In the genomic region with DNA sequence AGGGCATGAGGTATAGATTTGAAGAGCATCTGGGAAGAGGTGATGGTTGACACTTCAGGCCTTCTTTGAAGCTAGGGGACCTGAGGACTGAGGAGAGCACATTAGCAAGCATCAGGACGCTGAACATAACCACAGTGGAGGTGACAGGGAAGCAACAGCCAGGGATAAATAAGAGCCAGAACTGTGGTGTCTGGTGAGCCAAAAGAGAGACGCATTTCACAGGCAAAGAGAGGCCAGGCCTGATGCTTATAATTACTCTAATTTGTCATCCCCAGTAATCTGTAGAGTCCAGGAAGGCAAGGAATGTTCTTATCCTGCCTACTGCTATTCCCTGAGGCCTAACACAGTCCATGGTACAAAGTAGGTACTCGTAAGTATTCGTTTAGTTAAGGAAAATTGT, we compare ENCODE assay signal across 17 cellular contexts. TPM values are rescaled to one million over a fixed set of nuclear protein-coding genes. Genes with fewer than 3 reads are reported as not detected.
A peak's percentile ranks its signal among the peaks of the same experiment; 100 is the strongest.
DNase-seq lines count a peak whose midpoint lies in the region; ATAC-seq and TF ChIP-seq lines count a peak whose summit lies in the region.
"Had no signal": no experiment of that assay in that cellular context is flagged by ENCODE, and none has a peak within 500 bp of the region (broad histone marks: within the 10 kb centered on the region; RNA-seq: fewer than 3 reads in every experiment).

No MANE protein-coding gene starts in this region.

- H3K9me3 ChIP-seq in lower lobe of right lung: no peaks in the 10 kb centered on the region
- no peaks in the 10 kb centered on the region for H3K9me3 ChIP-seq in smooth muscle cell (replicated peaks; ENCODE audit: low read depth)
- H3K9me3 ChIP-seq: neutrophil, SK-N-SH had no signal

- H3K4me1 Mint-ChIP-seq in activated CD8-positive, alpha-beta memory T cell treated with anti-CD3 and anti-CD28 coated beads, Interleukin-2, amount 10 ng/mL, durations not matched to agents 7 days and 5 days: peaks cover 29% of the 10 kb centered on the region

- no peaks in the 10 kb centered on the region for H3F3A ChIP-seq in smooth muscle cell (ENCODE audit: low read depth)

- ATAC-seq in lower lobe of right lung (no peak), GM19351 (IDR thresholded peaks at IDR 0.05; ENCODE audit: unreplicated experiment) (no peak), HG03139 (IDR thresholded peaks at IDR 0.05; ENCODE audit: unreplicated experiment) (no peak)
- ATAC-seq in activated CD8-positive, alpha-beta memory T cell treated with anti-CD3 and anti-CD28 coated beads, Interleukin-2, amount 10 ng/mL, durations not matched to agents 7 days and 5 days: no peak

- DNase-seq in ELF-1 (ENCODE audit: low read depth, low spot score) (peak; percentile 27), dorsolateral prefrontal cortex (no peak), lower lobe of right lung (no peak), smooth muscle cell (lab: John Stamatoyannopoulos, UW; ENCODE audit: unreplicated experiment) (no peak), NCI-H1048 (lab: John Stamatoyannopoulos, UW) (no peak)
- no peak for DNase-seq in activated CD8-positive, alpha-beta memory T cell treated with anti-CD3 and anti-CD28 coated beads, Interleukin-2, amount 10 ng/mL, durations not matched to agents 7 days and 5 days
- DNase-seq: activated CD4-positive, alpha-beta T cell treated with anti-CD3 and anti-CD28 coated beads for 4 hours; activated naive CD4-positive, alpha-beta T cell treated with anti-CD3 and anti-CD28 coated beads, Interleukin-2, amount 50 U/mL, for 16 hours; NCI-H2081; NCI-H69; PC-9; SK-N-SH; stimulated activated CD4-positive, alpha-beta T cell treated with anti-CD3 and anti-CD28 coated beads, Interleukin-4, amount 100 ng/mL, for 4 hours had no signal

- H3K27me3 Mint-ChIP-seq in activated CD8-positive, alpha-beta memory T cell treated with anti-CD3 and anti-CD28 coated beads, Interleukin-2, amount 10 ng/mL, durations not matched to agents 7 days and 5 days: no peaks in the 10 kb centered on the region

- TF ChIP-seq CTCF in dorsolateral prefrontal cortex (IDR thresholded peaks at IDR 0.05 in 54 of 56, conservative IDR thresholded peaks at IDR 0.05 in 2 of 56; ENCODE audit: low read depth in 1 of 56, partially characterized antibody in 56 of 56) (no peak), lower lobe of right lung (IDR thresholded peaks at IDR 0.05) (no peak), smooth muscle cell (IDR thresholded peaks at IDR 0.05; ENCODE audit: borderline replicate concordance, insufficient read depth, poor library complexity, severe bottlenecking) (no peak)

- no peaks in the 10 kb centered on the region for H4K20me1 ChIP-seq in smooth muscle cell (ENCODE audit: low read depth)

- peaks cover 20% of the 10 kb centered on the region for H3K36me3 Mint-ChIP-seq in activated CD8-positive, alpha-beta memory T cell treated with anti-CD3 and anti-CD28 coated beads, Interleukin-2, amount 10 ng/mL, durations not matched to agents 7 days and 5 days

- CTCF ChIA-PET in activated CD8-positive, alpha-beta memory T cell treated with anti-CD3 and anti-CD28 coated beads, Interleukin-2, amount 10 ng/mL, durations not matched to agents 7 days and 5 days (lab: Charles Lee): no interaction called here

- H3K4me3 ChIP-seq in dorsolateral prefrontal cortex (no peak overlapping the region), lower lobe of right lung (no peak overlapping the region), smooth muscle cell (no peak overlapping the region)
- H3K4me3 ChIP-seq: PC-9 had no signal

- no peaks in the 10 kb centered on the region for H3K79me2 ChIP-seq in smooth muscle cell (ENCODE audit: low read depth)

- H3K27ac ChIP-seq in dorsolateral prefrontal cortex: peak overlapping the region in 33 of 59 donors; percentile 7 to 80 (median 45)
- peak overlapping the region; percentile 27 for H3K27ac ChIP-seq in lower lobe of right lung
- peak overlapping the region; percentile 22 for H3K27ac ChIP-seq in smooth muscle cell (ENCODE audit: low read depth)
- H3K27ac ChIP-seq: neutrophil, PC-9 had no signal

- H3K9me3 Mint-ChIP-seq in activated CD8-positive, alpha-beta memory T cell treated with anti-CD3 and anti-CD28 coated beads, Interleukin-2, amount 10 ng/mL, durations not matched to agents 7 days and 5 days (ENCODE audit: low read depth): no peaks in the 10 kb centered on the region
- H3K9me3 Mint-ChIP-seq: CD14-positive monocyte had no signal

- H3K9ac ChIP-seq in smooth muscle cell (ENCODE audit: low read depth): no peak overlapping the region
- H3K9ac ChIP-seq: SK-N-SH had no signal

- H2AFZ ChIP-seq in smooth muscle cell (ENCODE audit: low read depth): no peak overlapping the region
- H2AFZ ChIP-seq: PC-9 had no signal

- WGBS in smooth muscle cell (ENCODE audit: low lambda C conversion rate): 16% methylated on average over 4 of the region's 4 CpGs

- H3K27me3 ChIP-seq in dorsolateral prefrontal cortex (no peaks in the 10 kb centered on the region), lower lobe of right lung (ENCODE audit: low read depth) (no peaks in the 10 kb centered on the region), smooth muscle cell (ENCODE audit: low read depth) (no peaks in the 10 kb centered on the region)
- H3K27me3 ChIP-seq: neutrophil had no signal

- no peak overlapping the region for H3K27ac Mint-ChIP-seq in activated CD8-positive, alpha-beta memory T cell treated with anti-CD3 and anti-CD28 coated beads, Interleukin-2, amount 10 ng/mL, durations not matched to agents 7 days and 5 days
- H3K27ac Mint-ChIP-seq: CD14-positive monocyte had no signal

- H3K4me1 ChIP-seq in lower lobe of right lung (peaks cover 29% of the 10 kb centered on the region), smooth muscle cell (ENCODE audit: low read depth) (peaks cover 14% of the 10 kb centered on the region)

- H3K4me3 Mint-ChIP-seq in activated CD8-positive, alpha-beta memory T cell treated with anti-CD3 and anti-CD28 coated beads, Interleukin-2, amount 10 ng/mL, durations not matched to agents 7 days and 5 days: no peak overlapping the region
- H3K4me3 Mint-ChIP-seq: CD14-positive monocyte had no signal

- intact Hi-C loops in dorsolateral prefrontal cortex (cut with DNase I): no loop called here
- intact Hi-C loops in lower lobe of right lung (cut with DNase I): loop anchor here (10.0 kb wide), 1 partner anchor 45 kb away; no protein-coding TSS in a partner anchor

- H3K36me3 ChIP-seq in lower lobe of right lung (no peaks in the 10 kb centered on the region), smooth muscle cell (ENCODE audit: low read depth) (no peaks in the 10 kb centered on the region)
- H3K36me3 ChIP-seq: neutrophil had no signal

- peak overlapping the region; percentile 76 for H3K4me2 ChIP-seq in smooth muscle cell
- H3K4me2 ChIP-seq: PC-9 had no signal

RNA-seq across cellular contexts. Expression of gene FAS, which starts 10.4 kb away (rescaled TPM):
- total RNA-seq in dorsolateral prefrontal cortex: 10 to 100 TPM in 77 of 120 experiments, 1 to 10 TPM in 43; 3.2 to 28.4 (median 12.1) TPM
- 35.7 TPM for total RNA-seq in lower lobe of right lung
- total RNA-seq in smooth muscle cell: 21.8 and 26.7 TPM in 2 replicates
- polyA plus RNA-seq in smooth muscle cell: 9.9 and 14.4 TPM in 2 replicates
- 10 to 100 TPM; 73.7 to 75.4 TPM for total RNA-seq in activated CD8-positive, alpha-beta memory T cell treated with anti-CD3 and anti-CD28 coated beads, Interleukin-2, amount 10 ng/mL, durations not matched to agents 7 days and 5 days

RNA-seq across cellular contexts. Expression of gene ACTA2, which starts 27.7 kb away (rescaled TPM):
- total RNA-seq in dorsolateral prefrontal cortex (100 to 1,000 TPM in 8 of 120 experiments, 10 to 100 TPM in 106, 1 to 10 TPM in 6; 7.4 to 523 (median 26.5) TPM), lower lobe of right lung (204 TPM), smooth muscle cell (2,305 and 2,362 TPM in 2 replicates)
- polyA plus RNA-seq in smooth muscle cell: 3,088 and 4,814 TPM in 2 replicates
- 10 to 100 TPM; 28.2 to 34.5 TPM for total RNA-seq in activated CD8-positive, alpha-beta memory T cell treated with anti-CD3 and anti-CD28 coated beads, Interleukin-2, amount 10 ng/mL, durations not matched to agents 7 days and 5 days
